1 cellular context compared by ENCODE assay signal in the genomic region with DNA sequence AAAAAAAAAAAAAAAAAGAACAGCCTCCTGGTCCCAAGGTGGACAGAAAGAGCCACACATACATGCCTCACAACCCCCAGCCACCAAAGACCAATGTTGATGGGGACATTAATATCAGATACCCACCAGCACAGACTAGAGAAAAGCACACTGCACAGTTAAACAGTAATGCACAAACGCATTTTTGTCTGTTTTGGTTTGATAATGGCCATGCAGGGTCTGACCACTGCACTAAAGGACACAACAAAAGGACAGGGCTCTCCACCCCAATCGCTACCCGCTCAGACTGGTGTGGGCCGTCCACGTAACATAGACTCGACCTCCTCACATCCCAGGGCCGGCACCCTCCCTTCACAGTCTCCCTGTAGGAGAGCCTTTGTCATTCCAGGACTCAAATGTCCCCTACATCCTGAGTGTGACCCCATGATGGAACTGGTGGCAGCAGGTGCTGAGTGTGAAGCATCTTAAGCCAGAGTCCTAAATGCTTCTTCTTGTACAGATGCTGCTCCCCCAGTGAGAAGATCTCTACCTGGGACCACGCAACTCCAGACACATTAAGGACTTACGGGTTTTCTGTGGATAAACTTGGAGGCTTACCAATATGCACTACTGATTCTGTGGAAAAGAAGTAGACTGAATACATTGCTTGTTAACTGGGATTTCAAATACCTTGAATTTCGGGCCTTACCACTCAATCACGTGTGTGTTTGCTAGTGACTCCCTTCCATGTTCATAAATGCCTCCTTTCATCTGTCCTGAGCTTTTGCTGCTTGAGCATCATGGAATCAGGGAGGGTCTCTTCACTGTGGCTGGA.
TF ChIP-seq lines count a peak whose summit lies in the region.

No MANE protein-coding gene starts in this region.

TF ChIP-seq in HepG2, 621 proteins besides CTCF, POLR2A, EP300 and RAD21:
- peak; percentile 96 for TF ChIP-seq RBM22 (optimal IDR thresholded peaks at IDR 0.05; ENCODE audit: low read length)
- peak; percentile 38 for TF ChIP-seq POLR2AphosphoS5 (IDR thresholded peaks at IDR 0.05; ENCODE audit: low read depth, low read length)
- TF ChIP-seq CHCHD3 (CRISPR knock-in tag; IDR thresholded peaks at IDR 0.05): no peak
- TF ChIP-seq, protein P1, sequence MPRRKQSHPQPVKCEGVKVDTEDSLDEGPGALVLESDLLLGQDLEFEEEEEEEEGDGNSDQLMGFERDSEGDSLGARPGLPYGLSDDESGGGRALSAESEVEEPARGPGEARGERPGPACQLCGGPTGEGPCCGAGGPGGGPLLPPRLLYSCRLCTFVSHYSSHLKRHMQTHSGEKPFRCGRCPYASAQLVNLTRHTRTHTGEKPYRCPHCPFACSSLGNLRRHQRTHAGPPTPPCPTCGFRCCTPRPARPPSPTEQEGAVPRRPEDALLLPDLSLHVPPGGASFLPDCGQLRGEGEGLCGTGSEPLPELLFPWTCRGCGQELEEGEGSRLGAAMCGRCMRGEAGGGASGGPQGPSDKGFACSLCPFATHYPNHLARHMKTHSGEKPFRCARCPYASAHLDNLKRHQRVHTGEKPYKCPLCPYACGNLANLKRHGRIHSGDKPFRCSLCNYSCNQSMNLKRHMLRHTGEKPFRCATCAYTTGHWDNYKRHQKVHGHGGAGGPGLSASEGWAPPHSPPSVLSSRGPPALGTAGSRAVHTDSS (CRISPR knock-in tag; conservative IDR thresholded peaks at IDR 0.05): 0 out of 2 replicates have a peak, but pooled peaks have one; percentile 34
- TF ChIP-seq ZNF431 (CRISPR knock-in tag; IDR thresholded peaks at IDR 0.05; ENCODE audit: borderline replicate concordance, low read depth): no peak
- no peak for TF ChIP-seq ZNF335 (CRISPR knock-in tag; IDR thresholded peaks at IDR 0.05)
- no peak for TF ChIP-seq FOSL1 (CRISPR knock-in tag; IDR thresholded peaks at IDR 0.05; ENCODE audit: borderline replicate concordance)
- peak; percentile 2 for TF ChIP-seq XRCC5 (optimal IDR thresholded peaks at IDR 0.05; ENCODE audit: low read length)
- TF ChIP-seq ZNF451 (CRISPR knock-in tag; IDR thresholded peaks at IDR 0.05): 0 out of 2 replicates have a peak, but pooled peaks have one; percentile 52
- no peak for TF ChIP-seq AHR (CRISPR knock-in tag; IDR thresholded peaks at IDR 0.05)
- no peak for TF ChIP-seq MAFK (conservative IDR thresholded peaks at IDR 0.05 in 1 of 2, IDR thresholded peaks at IDR 0.05 in 1 of 2; ENCODE audit: low read length in 2 of 2)
- no peak for TF ChIP-seq SIX4 (CRISPR knock-in tag; IDR thresholded peaks at IDR 0.05)
- TF ChIP-seq HOXA3 (CRISPR knock-in tag; IDR thresholded peaks at IDR 0.05): no peak
- no peak for TF ChIP-seq ZNF777 (CRISPR knock-in tag; IDR thresholded peaks at IDR 0.05)
- TF ChIP-seq ZNF782 (CRISPR knock-in tag; IDR thresholded peaks at IDR 0.05; ENCODE audit: borderline replicate concordance): no peak
- TF ChIP-seq ETV5 (CRISPR knock-in tag; IDR thresholded peaks at IDR 0.05; ENCODE audit: borderline replicate concordance): no peak
- no peak for TF ChIP-seq MEIS1 (CRISPR knock-in tag; IDR thresholded peaks at IDR 0.05; ENCODE audit: borderline replicate concordance)
- no peak for TF ChIP-seq ZNF557 (CRISPR knock-in tag; IDR thresholded peaks at IDR 0.05)
- no peak for TF ChIP-seq MBD4 (IDR thresholded peaks at IDR 0.05; ENCODE audit: borderline replicate concordance, low read length)
- no peak for TF ChIP-seq CBX5 (CRISPR knock-in tag; IDR thresholded peaks at IDR 0.05; ENCODE audit: borderline replicate concordance)
- TF ChIP-seq TAF1 (CRISPR knock-in tag; IDR thresholded peaks at IDR 0.05): no peak
- 0 out of 2 replicates have a peak, but pooled peaks have one; percentile 2 for TF ChIP-seq ZC3H13 (CRISPR knock-in tag; IDR thresholded peaks at IDR 0.05)
- no peak for TF ChIP-seq ZNF724P (CRISPR knock-in tag; IDR thresholded peaks at IDR 0.05; ENCODE audit: borderline replicate concordance)
- TF ChIP-seq, protein P2, sequence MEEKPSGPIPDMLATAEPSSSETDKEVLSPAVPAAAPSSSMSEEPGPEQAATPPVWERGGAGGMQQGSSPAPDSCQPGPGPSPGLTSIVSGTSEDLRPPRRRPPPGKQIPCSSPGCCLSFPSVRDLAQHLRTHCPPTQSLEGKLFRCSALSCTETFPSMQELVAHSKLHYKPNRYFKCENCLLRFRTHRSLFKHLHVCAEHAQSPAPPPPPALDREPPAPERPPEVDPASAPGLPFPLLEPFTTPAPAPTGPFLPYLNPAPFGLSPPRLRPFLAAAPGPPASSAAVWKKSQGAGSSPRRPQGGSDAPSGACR (CRISPR knock-in tag; IDR thresholded peaks at IDR 0.05): no peak
- TF ChIP-seq TEAD3 (CRISPR knock-in tag; optimal IDR thresholded peaks at IDR 0.05; ENCODE audit: borderline replicate concordance): no peak
